Comparison of ENCODE assay signal across 1 cellular context in genomic region chr6:26533532-26533931, GRCh38.
TF ChIP-seq lines count a peak whose summit lies in the region.

No MANE protein-coding gene starts in this region.

TF ChIP-seq in HepG2, 621 proteins besides CTCF, POLR2A, EP300 and RAD21:
- no peak for TF ChIP-seq TBL1XR1 (IDR thresholded peaks at IDR 0.05; ENCODE audit: borderline replicate concordance, low read length, partially characterized antibody)
- TF ChIP-seq MAFK (conservative IDR thresholded peaks at IDR 0.05 in 1 of 2, IDR thresholded peaks at IDR 0.05 in 1 of 2; ENCODE audit: low read length in 2 of 2) = peak in 1 of 2 experiments; percentile 29; a peak in 1 of 4 replicates
TF ChIP-seq in HepG2: peak in this region for 1.
